ENCODE assay signal across 29 cellular contexts in genomic region chr3:152011812-152012735, GRCh38.
"Had no signal": no experiment of that assay in that cellular context is flagged by ENCODE, and none has a peak within 500 bp of the region (broad histone marks: within the 10 kb centered on the region; RNA-seq: fewer than 3 reads in every experiment).

No MANE protein-coding gene starts in this region.

- H3K27me3 Mint-ChIP-seq: naive B cell had no signal

- H3K36me3 Mint-ChIP-seq: mesothelial cell of epicardium; naive B cell; natural killer cell treated with Interleukin-12 subunit alpha and Interleukin-12 subunit beta and Interleukin-15 and Interleukin-18, amount 100 ng/mL, for 72 hours; stimulated activated effector memory CD8-positive, alpha-beta T cell treated with anti-CD3 and anti-CD28 coated beads, Interleukin-12 subunit alpha, Interleukin-12 subunit beta, amount 100 ng/mL, for 72 hours had no signal

- H3K9me3 Mint-ChIP-seq: natural killer cell treated with Interleukin-12 subunit alpha and Interleukin-12 subunit beta and Interleukin-15 and Interleukin-18, amount 100 ng/mL, for 72 hours; neural crest cell; stimulated activated effector memory CD8-positive, alpha-beta T cell treated with anti-CD3 and anti-CD28 coated beads, Interleukin-12 subunit alpha, Interleukin-12 subunit beta, amount 100 ng/mL, for 72 hours had no signal

- H2AFZ ChIP-seq: hepatocyte had no signal

- H3K4me2 ChIP-seq: hepatocyte had no signal

- ATAC-seq: gastroesophageal sphincter; heart left ventricle; left lobe of liver; mucosa of descending colon; natural killer cell treated with Interleukin-12 subunit alpha and Interleukin-12 subunit beta and Interleukin-15 and Interleukin-18, amount 100 ng/mL, for 72 hours; pancreas; stimulated activated effector memory CD8-positive, alpha-beta T cell treated with anti-CD3 and anti-CD28 coated beads, Interleukin-12 subunit alpha, Interleukin-12 subunit beta, amount 100 ng/mL, for 72 hours; upper lobe of right lung had no signal

- DNase-seq: dorsolateral prefrontal cortex; effector memory CD4-positive, alpha-beta T cell; erythroblast; esophagus squamous epithelium; foreskin fibroblast; heart left ventricle; kidney; mesenchymal stem cell; mucosa of descending colon; naive B cell; pancreas; sigmoid colon; stimulated activated CD4-positive, alpha-beta T cell treated with anti-CD3 and anti-CD28 coated beads, Interleukin-2, amount 100 ng/mL, for 24 hours; stimulated activated CD4-positive, alpha-beta T cell treated with anti-CD3 and anti-CD28 coated beads, Interleukin-4, amount 100 ng/mL, for 24 hours; stimulated activated naive CD4-positive, alpha-beta T cell treated with Interleukin-2 at 50 U/mL for 16 hours; stomach; substantia nigra; testis; upper lobe of right lung; uterus had no signal

- H3K27me3 ChIP-seq: dorsolateral prefrontal cortex, esophagus squamous epithelium, gastroesophageal sphincter, heart left ventricle, hepatocyte, neutrophil, pancreas, sigmoid colon, stomach, testis, tibial nerve, upper lobe of right lung, uterus had no signal

- H3K27ac Mint-ChIP-seq: mesothelial cell of epicardium; naive B cell; natural killer cell treated with Interleukin-12 subunit alpha and Interleukin-12 subunit beta and Interleukin-15 and Interleukin-18, amount 100 ng/mL, for 72 hours; stimulated activated effector memory CD8-positive, alpha-beta T cell treated with anti-CD3 and anti-CD28 coated beads, Interleukin-12 subunit alpha, Interleukin-12 subunit beta, amount 100 ng/mL, for 72 hours had no signal

- H3K27ac ChIP-seq: dorsolateral prefrontal cortex, esophagus squamous epithelium, gastroesophageal sphincter, heart left ventricle, hepatocyte, neutrophil, pancreas, stomach, testis, tibial nerve, upper lobe of right lung, uterus had no signal

- H3K4me1 ChIP-seq: esophagus squamous epithelium, heart left ventricle, pancreas, stomach, testis, upper lobe of right lung had no signal

- H3K36me3 ChIP-seq: esophagus squamous epithelium, gastroesophageal sphincter, heart left ventricle, neutrophil, pancreas, sigmoid colon, stomach, tibial nerve, upper lobe of right lung, uterus had no signal

- H3K4me1 Mint-ChIP-seq: mesothelial cell of epicardium; naive B cell; neural crest cell; stimulated activated effector memory CD8-positive, alpha-beta T cell treated with anti-CD3 and anti-CD28 coated beads, Interleukin-12 subunit alpha, Interleukin-12 subunit beta, amount 100 ng/mL, for 72 hours had no signal

- H3K79me2 ChIP-seq: hepatocyte had no signal

- H3K9me3 ChIP-seq: esophagus squamous epithelium, gastroesophageal sphincter, heart left ventricle, mucosa of descending colon, neutrophil, pancreas, sigmoid colon, stomach, testis, tibial nerve, upper lobe of right lung, uterus had no signal

- H3K4me3 ChIP-seq: dorsolateral prefrontal cortex, esophagus squamous epithelium, gastroesophageal sphincter, heart left ventricle, hepatocyte, mucosa of descending colon, pancreas, sigmoid colon, stomach, testis, tibial nerve, upper lobe of right lung, uterus had no signal

- H3K4me3 Mint-ChIP-seq: mesothelial cell of epicardium; naive B cell; natural killer cell treated with Interleukin-12 subunit alpha and Interleukin-12 subunit beta and Interleukin-15 and Interleukin-18, amount 100 ng/mL, for 72 hours; neural crest cell; stimulated activated effector memory CD8-positive, alpha-beta T cell treated with anti-CD3 and anti-CD28 coated beads, Interleukin-12 subunit alpha, Interleukin-12 subunit beta, amount 100 ng/mL, for 72 hours had no signal
